ENCODE assay signal across 27 cellular contexts in the genomic region with DNA sequence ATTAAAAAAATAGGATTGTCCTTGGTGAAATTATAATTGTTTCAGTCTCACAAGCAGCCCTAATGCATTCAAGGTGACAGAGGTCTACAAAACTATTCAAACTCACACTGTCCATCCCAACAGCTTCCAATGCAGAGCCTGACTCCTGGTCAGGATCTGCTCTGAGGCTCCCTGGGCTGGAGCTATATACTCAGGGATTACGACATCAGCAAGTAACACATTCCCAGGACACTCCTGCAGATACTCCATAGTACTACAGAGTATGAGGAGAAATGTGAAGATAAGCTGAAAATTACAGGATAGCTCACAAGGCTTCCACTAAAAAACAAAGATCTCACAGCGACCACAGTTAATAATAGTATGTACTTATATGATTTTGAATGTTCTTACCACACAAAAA.
"Had no signal": no experiment of that assay in that cellular context is flagged by ENCODE, and none has a peak within 500 bp of the region (broad histone marks: within the 10 kb centered on the region; RNA-seq: fewer than 3 reads in every experiment).

No MANE protein-coding gene starts in this region.

- H3K9ac ChIP-seq: neural progenitor cell, parathyroid adenoma had no signal

- H3K4me1 ChIP-seq: neural progenitor cell, parathyroid adenoma, psoas muscle, spleen, suprapubic skin, testis, tibial artery, transverse colon, upper lobe of right lung, uterus had no signal

- H3K4me3 ChIP-seq: neural progenitor cell, ovary, psoas muscle, skin epidermis, smooth muscle cell, spleen, suprapubic skin, testis, tibial artery, transverse colon, upper lobe of right lung, uterus had no signal

- H3K36me3 ChIP-seq: neural progenitor cell, ovary, spleen, suprapubic skin, tibial artery, transverse colon, upper lobe of right lung, uterus had no signal

- H3K27me3 ChIP-seq: neural progenitor cell, ovary, spleen, suprapubic skin, testis, tibial artery, transverse colon, upper lobe of right lung, uterus had no signal

- ATAC-seq: natural killer cell; psoas muscle; right cardiac atrium; sciatic nerve; stimulated activated memory B cell treated with anti-CD40 and anti-IgM and Interleukin-4, amounts not matched to agents 10 μg/mL and 1 μg/mL and 100 μg/mL, for 72 hours; stimulated activated naive CD8-positive, alpha-beta T cell treated with anti-CD3 and anti-CD28 coated beads, Interleukin-15, amount 100 ng/mL, for 72 hours; stimulated activated naive CD8-positive, alpha-beta T cell treated with anti-CD3 and anti-CD28 coated beads, Interleukin-15, Interleukin-2, amounts not matched to agents 100 U/mL and 50 U/mL, for 24 hours; upper lobe of right lung had no signal

- DNase-seq: natural killer cell; occipital lobe; ovary; psoas muscle; right cardiac atrium; spleen; stimulated activated CD4-positive, alpha-beta T cell treated with anti-CD3 and anti-CD28 coated beads, Interleukin-12 subunit alpha, Interleukin-12 subunit beta, amount 100 ng/mL, for 4 hours; stimulated activated CD4-positive, alpha-beta T cell treated with anti-CD3 and anti-CD28 coated beads, Interleukin-1b, Interleukin-23, amount 100 ng/mL, for 48 hours; stimulated activated CD4-positive, alpha-beta T cell treated with anti-CD3 and anti-CD28 coated beads, Interleukin-4, amount 100 ng/mL, for 1 hour; stimulated activated CD4-positive, alpha-beta T cell treated with anti-CD3 and anti-CD28 coated beads, Interleukin-4, amount 100 ng/mL, for 4 hours; stimulated activated CD8-positive, alpha-beta memory T cell treated with anti-CD3 and anti-CD28 coated beads, Interleukin-4, amount 100 ng/mL, for 48 hours; stimulated activated naive CD4-positive, alpha-beta T cell; stimulated activated naive CD8-positive, alpha-beta T cell treated with anti-CD3 and anti-CD28 coated beads, Interleukin-15, amount 100 ng/mL, for 72 hours; stimulated activated naive CD8-positive, alpha-beta T cell treated with anti-CD3 and anti-CD28 coated beads, Interleukin-15, Interleukin-2, amounts not matched to agents 100 U/mL and 50 U/mL, for 24 hours; substantia nigra; testis; tibial artery; transverse colon; upper lobe of right lung; uterus had no signal

- H3K9me3 ChIP-seq: ovary, psoas muscle, spleen, suprapubic skin, testis, tibial artery, transverse colon, upper lobe of right lung, uterus had no signal
